15 cellular contexts compared by ENCODE assay signal in genomic region chr1:184567648-184568047, GRCh38.
DNase-seq lines count a peak whose midpoint lies in the region; ATAC-seq, FAIRE-seq and TF ChIP-seq lines count a peak whose summit lies in the region.
"Had no signal": no experiment of that assay in that cellular context is flagged by ENCODE, and none has a peak within 500 bp of the region (broad histone marks: within the 10 kb centered on the region; RNA-seq: fewer than 3 reads in every experiment).

No MANE protein-coding gene starts in this region.

- no peak overlapping the region for H3K4me3 ChIP-seq in BLaER1 treated with 17β-estradiol and CSF1 and Interleukin-3, amounts not matched to agents 10 nM and 100 nM
- H3K4me3 ChIP-seq in GM12878 = no peak overlapping the region
- no peak overlapping the region for H3K4me3 ChIP-seq in mucosa of descending colon
- H3K4me3 ChIP-seq: colonic mucosa, esophagus muscularis mucosa, prostate gland had no signal

- intact Hi-C loops in GM12878 (cut with micrococcal nuclease; ENCODE audit: unreplicated experiment) = loop anchor here (5.0 kb wide), 1 partner anchor 490 kb away; no protein-coding TSS in a partner anchor
- intact Hi-C loops in mucosa of descending colon (cut with DNase I, micrococcal nuclease) = no loop called here

- H3K9ac ChIP-seq in BLaER1 treated with 17β-estradiol and CSF1 and Interleukin-3, amounts not matched to agents 10 nM and 100 nM = no peak overlapping the region
- no peak overlapping the region for H3K9ac ChIP-seq in GM12878 (ENCODE audit: control insufficient read depth, insufficient read depth, low read length)

- no peaks in the 10 kb centered on the region for H3K79me2 ChIP-seq in GM12878 (ENCODE audit: control insufficient read depth, insufficient read depth, low read length)

- SMC1A ChIA-PET in GM12878 (lab: Charles Lee; ENCODE audit: uncharacterized antibody, unreplicated experiment) = interaction anchor here (1.0 kb wide), 1 partner anchor 481 kb away, joined by 3 read pairs; no protein-coding TSS in a partner anchor

- no peaks in the 10 kb centered on the region for H3K9me3 ChIP-seq in BLaER1 treated with 17β-estradiol and CSF1 and Interleukin-3, amounts not matched to agents 10 nM and 100 nM (replicated peaks in 1 of 11)
- H3K9me3 ChIP-seq in GM12878 (replicated peaks; ENCODE audit: control insufficient read depth, insufficient read depth, low read length) (no peaks in the 10 kb centered on the region), mucosa of descending colon (no peaks in the 10 kb centered on the region)
- H3K9me3 ChIP-seq: colonic mucosa, esophagus muscularis mucosa, prostate gland had no signal

- FAIRE-seq in GM12878 (lab: Jason Lieb, UNC) = no peak
- FAIRE-seq: G401.6 had no signal

- H3K36me3 ChIP-seq in BLaER1 treated with 17β-estradiol and CSF1 and Interleukin-3, amounts not matched to agents 10 nM and 100 nM = peaks cover 0 to 22% (median 0%) of the 10 kb centered on the region in 11 experiments; a peak in 5 of 22 replicates
- no peaks in the 10 kb centered on the region for H3K36me3 ChIP-seq in GM12878 (ENCODE audit: control insufficient read depth in 2 of 2, insufficient read depth in 2 of 2, low read length in 1 of 2)
- H3K36me3 ChIP-seq in mucosa of descending colon (ENCODE audit: low read depth) = no peaks in the 10 kb centered on the region
- H3K36me3 ChIP-seq: colonic mucosa, prostate gland had no signal

- H2AFZ ChIP-seq in GM12878 (ENCODE audit: control insufficient read depth, low read depth, low read length) = no peak overlapping the region

- TF ChIP-seq CTCF in GM12878 (IDR thresholded peaks at IDR 0.05 in 2 of 3, conservative IDR thresholded peaks at IDR 0.05 in 1 of 3; ENCODE audit: control insufficient read depth in 2 of 3, extremely low read depth in 1 of 3, insufficient read depth in 1 of 3, low read depth in 3 of 3, low read length in 3 of 3) (no peak), mucosa of descending colon (IDR thresholded peaks at IDR 0.05) (no peak), RWPE1 (conservative IDR thresholded peaks at IDR 0.05; ENCODE audit: low read depth) (no peak)

- no peak for TF ChIP-seq RAD21 in GM12878 (IDR thresholded peaks at IDR 0.05; ENCODE audit: insufficient read depth, low read depth, low read length)

- H4K20me1 ChIP-seq in BLaER1 treated with 17β-estradiol and CSF1 and Interleukin-3, amounts not matched to agents 10 nM and 100 nM = peaks cover 0 to 10% (median 0%) of the 10 kb centered on the region in 11 experiments; a peak in 1 of 22 replicates
- H4K20me1 ChIP-seq in GM12878 (ENCODE audit: control insufficient read depth, insufficient read depth) = no peaks in the 10 kb centered on the region

- POLR2A ChIA-PET in GM12878 (lab: Charles Lee) (no interaction called here), RWPE1 (lab: Yijun Ruan, JAX; ENCODE audit: low non-redundant PET) (no interaction called here)

- CTCF ChIA-PET in GM12878 (lab: Yijun Ruan, JAX) (no interaction called here), RWPE1 (lab: Yijun Ruan, JAX) (interaction anchor here (2.0 kb wide), 1 partner anchor 96 kb away, joined by 7 read pairs; no protein-coding TSS in a partner anchor)

- H3K27ac ChIP-seq in BLaER1 treated with 17β-estradiol and CSF1 and Interleukin-3, amounts not matched to agents 10 nM and 100 nM = no peak overlapping the region
- H3K27ac ChIP-seq in GM12878 (ENCODE audit: control insufficient read depth, insufficient read depth) (no peak overlapping the region), RWPE1 (no peak overlapping the region)
- H3K27ac ChIP-seq: colonic mucosa, esophagus muscularis mucosa, prostate gland had no signal

- peak overlapping the region; percentile 15 to 53 (median 46) for H3K4me2 ChIP-seq in BLaER1 treated with 17β-estradiol and CSF1 and Interleukin-3, amounts not matched to agents 10 nM and 100 nM
- no peak overlapping the region for H3K4me2 ChIP-seq in GM12878 (ENCODE audit: control insufficient read depth, insufficient read depth)

- no peak for TF ChIP-seq POLR2A in GM12878 (IDR thresholded peaks at IDR 0.05; ENCODE audit: low read depth, low read length)

- ATAC-seq in GM12878 (no peak), mucosa of descending colon (peak; percentile 49), HG03439 (IDR thresholded peaks at IDR 0.05; ENCODE audit: unreplicated experiment) (no peak)
- ATAC-seq in stimulated activated naive CD8-positive, alpha-beta T cell treated with anti-CD3 and anti-CD28 coated beads, Interleukin-15, Interleukin-2, amounts not matched to agents 100 U/mL and 50 U/mL, for 24 hours = no peak
- ATAC-seq: WTC11 had no signal

- in situ Hi-C loops in KBM-7 (cut with MboI; ENCODE audit: low pct_unique_long_range_greater_than_20kb, low sequenced_read_pairs) = no loop called here
- in situ Hi-C loops in GM12878 (cut with MboI) = no loop called here

- no peaks in the 10 kb centered on the region for H3K27me3 ChIP-seq in BLaER1 treated with 17β-estradiol and CSF1 and Interleukin-3, amounts not matched to agents 10 nM and 100 nM
- no peaks in the 10 kb centered on the region; a peak in 1 of 4 replicates for H3K27me3 ChIP-seq in GM12878 (replicated peaks in 1 of 2; ENCODE audit: control insufficient read depth in 2 of 2, insufficient read depth in 2 of 2, low read length in 1 of 2)
- H3K27me3 ChIP-seq: colonic mucosa, esophagus muscularis mucosa had no signal

- RAD21 ChIA-PET in GM12878 (lab: Charles Lee; ENCODE audit: unreplicated experiment) = no interaction called here

- 43% methylated on average over 2 of the region's 2 CpGs for WGBS in GM12878 (ENCODE audit: insufficient coverage, insufficient replicate concordance, low lambda C conversion rate, missing lambda C conversion rate)

- peak; percentile 30 for DNase-seq in KBM-7
- no peak for DNase-seq in GM12878 (ENCODE audit: low read depth, low spot score)
- DNase-seq in mucosa of descending colon = no peak
- DNase-seq in RWPE1 (ENCODE audit: low spot score) = no peak
- no peak for DNase-seq in occipital lobe (lab: John Stamatoyannopoulos, UW)
- no peak for DNase-seq in stimulated activated naive CD8-positive, alpha-beta T cell treated with anti-CD3 and anti-CD28 coated beads, Interleukin-15, Interleukin-2, amounts not matched to agents 100 U/mL and 50 U/mL, for 24 hours
- DNase-seq: colonic mucosa; NCI-H774; stimulated activated CD4-positive, alpha-beta T cell treated with anti-CD3 and anti-CD28 coated beads, Interleukin-2, amount 100 ng/mL, for 24 hours had no signal

- BruUV-seq in GM12878 (replicated peaks; lab: Mats Ljungman, UMichigan) = no TSS peak

- peaks cover 10 to 21% (median 11%) of the 10 kb centered on the region in 10 experiments for H3K4me1 ChIP-seq in BLaER1 treated with 17β-estradiol and CSF1 and Interleukin-3, amounts not matched to agents 10 nM and 100 nM
- H3K4me1 ChIP-seq in GM12878 (ENCODE audit: control insufficient read depth, insufficient read depth, low read length) (0 out of 2 replicates have a peak, but pooled peaks cover 5% of the 10 kb centered on the region), mucosa of descending colon (ENCODE audit: low read depth) (peaks cover 20% of the 10 kb centered on the region)

- no peak for TF ChIP-seq EP300 in GM12878 (IDR thresholded peaks at IDR 0.05; ENCODE audit: borderline replicate concordance in 1 of 2, control insufficient read depth in 1 of 2, low read depth in 2 of 2, low read length in 2 of 2)

TF ChIP-seq in GM12878, 131 proteins besides CTCF, POLR2A, EP300 and RAD21:
- TF ChIP-seq DPF2 (IDR thresholded peaks at IDR 0.05) = no peak
- TF ChIP-seq RUNX3 (IDR thresholded peaks at IDR 0.05; ENCODE audit: low read length) = peak; percentile 17; the same call in 1 of the 2 replicates
